1 cellular context compared by ENCODE assay signal in genomic region chr7:42914726-42915045, GRCh38.
TF ChIP-seq lines count a peak whose summit lies in the region.

No MANE protein-coding gene starts in this region.

TF ChIP-seq in GM23338, 12 proteins besides CTCF, POLR2A, EP300 and RAD21 (continued from another document):
- no peak for TF ChIP-seq ZNF462 (CRISPR knock-in tag; IDR thresholded peaks at IDR 0.05)
- TF ChIP-seq REST (IDR thresholded peaks at IDR 0.05; ENCODE audit: unreplicated experiment) = no peak
- no peak for TF ChIP-seq EZH2 (IDR thresholded peaks at IDR 0.05; ENCODE audit: low read depth, unreplicated experiment)
